ENCODE assay signal across 1 cellular context in genomic region chr10:96896884-96897589, GRCh38.
TF ChIP-seq lines count a peak whose summit lies in the region.

No MANE protein-coding gene starts in this region.

TF ChIP-seq in GM23338, 12 proteins besides CTCF, POLR2A, EP300 and RAD21 (continued from another document):
- TF ChIP-seq, protein P1, sequence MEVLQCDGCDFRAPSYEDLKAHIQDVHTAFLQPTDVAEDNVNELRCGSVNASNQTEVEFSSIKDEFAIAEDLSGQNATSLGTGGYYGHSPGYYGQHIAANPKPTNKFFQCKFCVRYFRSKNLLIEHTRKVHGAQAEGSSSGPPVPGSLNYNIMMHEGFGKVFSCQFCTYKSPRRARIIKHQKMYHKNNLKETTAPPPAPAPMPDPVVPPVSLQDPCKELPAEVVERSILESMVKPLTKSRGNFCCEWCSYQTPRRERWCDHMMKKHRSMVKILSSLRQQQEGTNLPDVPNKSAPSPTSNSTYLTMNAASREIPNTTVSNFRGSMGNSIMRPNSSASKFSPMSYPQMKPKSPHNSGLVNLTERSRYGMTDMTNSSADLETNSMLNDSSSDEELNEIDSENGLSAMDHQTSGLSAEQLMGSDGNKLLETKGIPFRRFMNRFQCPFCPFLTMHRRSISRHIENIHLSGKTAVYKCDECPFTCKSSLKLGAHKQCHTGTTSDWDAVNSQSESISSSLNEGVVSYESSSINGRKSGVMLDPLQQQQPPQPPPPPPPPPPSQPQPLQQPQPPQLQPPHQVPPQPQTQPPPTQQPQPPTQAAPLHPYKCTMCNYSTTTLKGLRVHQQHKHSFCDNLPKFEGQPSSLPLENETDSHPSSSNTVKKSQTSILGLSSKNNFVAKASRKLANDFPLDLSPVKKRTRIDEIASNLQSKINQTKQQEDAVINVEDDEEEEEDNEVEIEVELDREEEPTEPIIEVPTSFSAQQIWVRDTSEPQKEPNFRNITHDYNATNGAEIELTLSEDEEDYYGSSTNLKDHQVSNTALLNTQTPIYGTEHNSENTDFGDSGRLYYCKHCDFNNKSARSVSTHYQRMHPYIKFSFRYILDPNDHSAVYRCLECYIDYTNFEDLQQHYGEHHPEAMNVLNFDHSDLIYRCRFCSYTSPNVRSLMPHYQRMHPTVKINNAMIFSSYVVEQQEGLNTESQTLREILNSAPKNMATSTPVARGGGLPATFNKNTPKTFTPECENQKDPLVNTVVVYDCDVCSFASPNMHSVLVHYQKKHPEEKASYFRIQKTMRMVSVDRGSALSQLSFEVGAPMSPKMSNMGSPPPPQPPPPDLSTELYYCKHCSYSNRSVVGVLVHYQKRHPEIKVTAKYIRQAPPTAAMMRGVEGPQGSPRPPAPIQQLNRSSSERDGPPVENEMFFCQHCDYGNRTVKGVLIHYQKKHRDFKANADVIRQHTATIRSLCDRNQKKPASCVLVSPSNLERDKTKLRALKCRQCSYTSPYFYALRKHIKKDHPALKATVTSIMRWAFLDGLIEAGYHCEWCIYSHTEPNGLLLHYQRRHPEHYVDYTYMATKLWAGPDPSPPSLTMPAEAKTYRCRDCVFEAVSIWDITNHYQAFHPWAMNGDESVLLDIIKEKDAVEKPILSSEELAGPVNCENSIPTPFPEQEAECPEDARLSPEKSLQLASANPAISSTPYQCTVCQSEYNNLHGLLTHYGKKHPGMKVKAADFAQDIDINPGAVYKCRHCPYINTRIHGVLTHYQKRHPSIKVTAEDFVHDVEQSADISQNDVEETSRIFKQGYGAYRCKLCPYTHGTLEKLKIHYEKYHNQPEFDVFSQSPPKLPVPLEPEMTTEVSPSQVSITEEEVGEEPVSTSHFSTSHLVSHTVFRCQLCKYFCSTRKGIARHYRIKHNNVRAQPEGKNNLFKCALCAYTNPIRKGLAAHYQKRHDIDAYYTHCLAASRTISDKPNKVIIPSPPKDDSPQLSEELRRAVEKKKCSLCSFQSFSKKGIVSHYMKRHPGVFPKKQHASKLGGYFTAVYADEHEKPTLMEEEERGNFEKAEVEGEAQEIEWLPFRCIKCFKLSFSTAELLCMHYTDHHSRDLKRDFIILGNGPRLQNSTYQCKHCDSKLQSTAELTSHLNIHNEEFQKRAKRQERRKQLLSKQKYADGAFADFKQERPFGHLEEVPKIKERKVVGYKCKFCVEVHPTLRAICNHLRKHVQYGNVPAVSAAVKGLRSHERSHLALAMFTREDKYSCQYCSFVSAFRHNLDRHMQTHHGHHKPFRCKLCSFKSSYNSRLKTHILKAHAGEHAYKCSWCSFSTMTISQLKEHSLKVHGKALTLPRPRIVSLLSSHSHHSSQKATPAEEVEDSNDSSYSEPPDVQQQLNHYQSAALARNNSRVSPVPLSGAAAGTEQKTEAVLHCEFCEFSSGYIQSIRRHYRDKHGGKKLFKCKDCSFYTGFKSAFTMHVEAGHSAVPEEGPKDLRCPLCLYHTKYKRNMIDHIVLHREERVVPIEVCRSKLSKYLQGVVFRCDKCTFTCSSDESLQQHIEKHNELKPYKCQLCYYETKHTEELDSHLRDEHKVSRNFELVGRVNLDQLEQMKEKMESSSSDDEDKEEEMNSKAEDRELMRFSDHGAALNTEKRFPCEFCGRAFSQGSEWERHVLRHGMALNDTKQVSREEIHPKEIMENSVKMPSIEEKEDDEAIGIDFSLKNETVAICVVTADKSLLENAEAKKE (CRISPR knock-in tag; IDR thresholded peaks at IDR 0.05) = no peak
- TF ChIP-seq JUNB (IDR thresholded peaks at IDR 0.05; ENCODE audit: unreplicated experiment) (no peak), EZH2phosphoT487 (IDR thresholded peaks at IDR 0.05; ENCODE audit: unreplicated experiment) (no peak), CREB1 (CRISPR knock-in tag; IDR thresholded peaks at IDR 0.05; ENCODE audit: low read depth) (no peak), ETS1 (IDR thresholded peaks at IDR 0.05) (no peak), NANOG (IDR thresholded peaks at IDR 0.05; ENCODE audit: borderline replicate concordance) (no peak), EZH2 (IDR thresholded peaks at IDR 0.05; ENCODE audit: low read depth, unreplicated experiment) (no peak), ZNF114 (CRISPR knock-in tag; IDR thresholded peaks at IDR 0.05) (no peak), POLR2AphosphoS5 (IDR thresholded peaks at IDR 0.05; ENCODE audit: low read depth) (no peak)
- TF ChIP-seq, protein P2, sequence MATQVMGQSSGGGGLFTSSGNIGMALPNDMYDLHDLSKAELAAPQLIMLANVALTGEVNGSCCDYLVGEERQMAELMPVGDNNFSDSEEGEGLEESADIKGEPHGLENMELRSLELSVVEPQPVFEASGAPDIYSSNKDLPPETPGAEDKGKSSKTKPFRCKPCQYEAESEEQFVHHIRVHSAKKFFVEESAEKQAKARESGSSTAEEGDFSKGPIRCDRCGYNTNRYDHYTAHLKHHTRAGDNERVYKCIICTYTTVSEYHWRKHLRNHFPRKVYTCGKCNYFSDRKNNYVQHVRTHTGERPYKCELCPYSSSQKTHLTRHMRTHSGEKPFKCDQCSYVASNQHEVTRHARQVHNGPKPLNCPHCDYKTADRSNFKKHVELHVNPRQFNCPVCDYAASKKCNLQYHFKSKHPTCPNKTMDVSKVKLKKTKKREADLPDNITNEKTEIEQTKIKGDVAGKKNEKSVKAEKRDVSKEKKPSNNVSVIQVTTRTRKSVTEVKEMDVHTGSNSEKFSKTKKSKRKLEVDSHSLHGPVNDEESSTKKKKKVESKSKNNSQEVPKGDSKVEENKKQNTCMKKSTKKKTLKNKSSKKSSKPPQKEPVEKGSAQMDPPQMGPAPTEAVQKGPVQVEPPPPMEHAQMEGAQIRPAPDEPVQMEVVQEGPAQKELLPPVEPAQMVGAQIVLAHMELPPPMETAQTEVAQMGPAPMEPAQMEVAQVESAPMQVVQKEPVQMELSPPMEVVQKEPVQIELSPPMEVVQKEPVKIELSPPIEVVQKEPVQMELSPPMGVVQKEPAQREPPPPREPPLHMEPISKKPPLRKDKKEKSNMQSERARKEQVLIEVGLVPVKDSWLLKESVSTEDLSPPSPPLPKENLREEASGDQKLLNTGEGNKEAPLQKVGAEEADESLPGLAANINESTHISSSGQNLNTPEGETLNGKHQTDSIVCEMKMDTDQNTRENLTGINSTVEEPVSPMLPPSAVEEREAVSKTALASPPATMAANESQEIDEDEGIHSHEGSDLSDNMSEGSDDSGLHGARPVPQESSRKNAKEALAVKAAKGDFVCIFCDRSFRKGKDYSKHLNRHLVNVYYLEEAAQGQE (IDR thresholded peaks at IDR 0.05; ENCODE audit: unreplicated experiment) = no peak
